ENCODE assay signal across 10 cellular contexts in the genomic region with DNA sequence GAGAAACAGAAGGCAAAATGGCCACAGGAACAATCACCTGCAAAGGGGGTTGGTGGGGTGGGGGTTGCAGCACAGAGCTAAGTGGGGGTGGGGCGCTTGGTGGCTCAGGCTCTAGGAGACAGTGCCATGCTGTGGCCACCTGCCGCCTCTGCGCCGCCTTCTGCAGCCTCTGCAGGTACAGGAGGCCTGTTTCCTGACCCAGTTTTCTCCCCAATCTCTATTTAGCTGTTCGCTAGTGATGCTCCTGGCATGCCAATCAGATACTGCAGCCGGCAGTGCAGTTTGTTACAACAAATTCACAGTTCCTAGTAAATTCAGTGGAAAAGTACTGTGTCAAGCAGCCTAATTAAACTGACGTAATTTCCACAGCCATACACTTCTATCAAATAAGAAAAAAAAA.
DNase-seq lines count a peak whose midpoint lies in the region; ATAC-seq, FAIRE-seq and TF ChIP-seq lines count a peak whose summit lies in the region.
"Had no signal": no experiment of that assay in that cellular context is flagged by ENCODE, and none has a peak within 500 bp of the region (broad histone marks: within the 10 kb centered on the region; RNA-seq: fewer than 3 reads in every experiment).

No MANE protein-coding gene starts in this region.

- BruUV-seq in GM12878 (replicated peaks; lab: Mats Ljungman, UMichigan): no TSS peak

- H3K27ac ChIP-seq in HUES48 (ENCODE audit: low read depth, low read length) (no peak overlapping the region), GM12878 (ENCODE audit: control insufficient read depth, insufficient read depth) (no peak overlapping the region), right lobe of liver (no peak overlapping the region), upper lobe of right lung (no peak overlapping the region)

- TF ChIP-seq EP300 in GM12878 (IDR thresholded peaks at IDR 0.05; ENCODE audit: borderline replicate concordance in 1 of 2, control insufficient read depth in 1 of 2, low read depth in 2 of 2, low read length in 2 of 2): no peak

- no peak for FAIRE-seq in D721Med (lab: Jason Lieb, UNC)
- FAIRE-seq in GM12878 (lab: Jason Lieb, UNC): no peak

- DNase-seq in D721Med (ENCODE audit: insufficient read length, low spot score): no peak
- no peak for DNase-seq in GM12878 (ENCODE audit: low read depth, low spot score)
- no peak for DNase-seq in right lobe of liver
- no peak for DNase-seq in upper lobe of right lung

- in situ Hi-C loops in GM12878 (cut with MboI): no loop called here

- H3K9me3 ChIP-seq in HUES48 (ENCODE audit: control insufficient read depth, insufficient read depth, low read length) (no peaks in the 10 kb centered on the region), GM12878 (replicated peaks; ENCODE audit: control insufficient read depth, insufficient read depth, low read length) (no peaks in the 10 kb centered on the region), right lobe of liver (no peaks in the 10 kb centered on the region), upper lobe of right lung (no peaks in the 10 kb centered on the region)

- SMC1A ChIA-PET in GM12878 (lab: Charles Lee; ENCODE audit: uncharacterized antibody, unreplicated experiment): interaction anchor here (1.5 to 2.0 kb wide), 3 partner anchors 9 to 175 kb away, joined by 3 to 8 read pairs (median 6); no protein-coding TSS in a partner anchor

- ATAC-seq in GM12878 (peak; percentile 60; the same call in 2 of the 3 replicates), right lobe of liver (peak in 3 of 4 donors; percentile 23 to 41 (median 32)), upper lobe of right lung (no peak), HG02642 (IDR thresholded peaks at IDR 0.05; ENCODE audit: poor library complexity, unreplicated experiment) (no peak), GM21526 (IDR thresholded peaks at IDR 0.05; ENCODE audit: low FRiP score, unreplicated experiment) (no peak), HG03025 (IDR thresholded peaks at IDR 0.05; ENCODE audit: low FRiP score, unreplicated experiment) (no peak)
- ATAC-seq: activated T-helper 17 cell treated with anti-CD3 and anti-CD28 coated beads, Interleukin-2, amount 50 U/mL, for 72 hours; natural killer cell treated with Interleukin-12 subunit alpha and Interleukin-12 subunit beta and Interleukin-15 and Interleukin-18, amount 100 ng/mL, for 72 hours had no signal

- H3K36me3 ChIP-seq in HUES48 (ENCODE audit: control insufficient read depth, insufficient read depth, low read length) (no peaks in the 10 kb centered on the region), GM12878 (ENCODE audit: control insufficient read depth in 2 of 2, insufficient read depth in 2 of 2, low read length in 1 of 2) (no peaks in the 10 kb centered on the region; a peak in 1 of 4 replicates), right lobe of liver (no peaks in the 10 kb centered on the region), upper lobe of right lung (no peaks in the 10 kb centered on the region)

- intact Hi-C loops in GM12878 (cut with micrococcal nuclease; ENCODE audit: unreplicated experiment): no loop called here
- intact Hi-C loops in right lobe of liver (cut with DNase I): no loop called here
- intact Hi-C loops in upper lobe of right lung (cut with DNase I): no loop called here

- H3K79me2 ChIP-seq in GM12878 (ENCODE audit: control insufficient read depth, insufficient read depth, low read length): no peaks in the 10 kb centered on the region

- RAD21 ChIA-PET in GM12878 (lab: Charles Lee; ENCODE audit: unreplicated experiment): interaction anchor here (0.6 to 1.0 kb wide), 2 partner anchors 13 to 176 kb away, joined by 3 read pairs; no protein-coding TSS in a partner anchor

- no peak overlapping the region for H2AFZ ChIP-seq in GM12878 (ENCODE audit: control insufficient read depth, low read depth, low read length)

- WGBS in GM12878 (ENCODE audit: insufficient coverage, insufficient replicate concordance, low lambda C conversion rate, missing lambda C conversion rate): 97% methylated on average over 7 of the region's 7 CpGs
- 84% methylated on average over 4 of the region's 7 CpGs for WGBS in right lobe of liver (ENCODE audit: insufficient coverage, low coverage, low lambda C conversion rate, missing lambda C conversion rate)

- H3K4me1 ChIP-seq in HUES48 (ENCODE audit: control insufficient read depth, insufficient read depth, low read length): peaks cover 11% of the 10 kb centered on the region
- peaks cover 5% of the 10 kb centered on the region; the same call in 1 of the 2 replicates for H3K4me1 ChIP-seq in GM12878 (ENCODE audit: control insufficient read depth, insufficient read depth, low read length)
- no peaks in the 10 kb centered on the region for H3K4me1 ChIP-seq in right lobe of liver
- H3K4me1 ChIP-seq in upper lobe of right lung: no peaks in the 10 kb centered on the region

- POLR2A ChIA-PET in GM12878 (lab: Charles Lee): interaction anchor here (0.7 kb wide), 1 partner anchor 119 kb away, joined by 6 read pairs; no protein-coding TSS in a partner anchor

- H3K9ac ChIP-seq in HUES48 (ENCODE audit: low read depth, low read length) (0 out of 2 replicates have a peak overlapping the region, but pooled peaks have one; percentile 34), GM12878 (ENCODE audit: control insufficient read depth, insufficient read depth, low read length) (no peak overlapping the region)

- CTCF ChIA-PET in GM12878 (lab: Yijun Ruan, JAX): interaction anchor here (0.8 to 1.8 kb wide), 4 partner anchors 12 to 175 kb away, joined by 3 to 12 read pairs (median 3); no protein-coding TSS in a partner anchor

- no peak overlapping the region for H3K4me2 ChIP-seq in GM12878 (ENCODE audit: control insufficient read depth, insufficient read depth)

- no peak for TF ChIP-seq POLR2A in GM12878 (IDR thresholded peaks at IDR 0.05; ENCODE audit: low read depth, low read length)
- TF ChIP-seq POLR2A in right lobe of liver (IDR thresholded peaks at IDR 0.05): no peak

- TF ChIP-seq RAD21 in GM12878 (IDR thresholded peaks at IDR 0.05; ENCODE audit: insufficient read depth, low read depth, low read length): 0 out of 2 replicates have a peak, but pooled peaks have one; percentile 2

- H3K4me3 ChIP-seq in HUES48 (ENCODE audit: low read depth, low read length): no peak overlapping the region
- no peak overlapping the region for H3K4me3 ChIP-seq in GM12878
- no peak overlapping the region for H3K4me3 ChIP-seq in right lobe of liver
- no peak overlapping the region for H3K4me3 ChIP-seq in upper lobe of right lung

- no peaks in the 10 kb centered on the region for H4K20me1 ChIP-seq in GM12878 (ENCODE audit: control insufficient read depth, insufficient read depth)

- H3K27me3 ChIP-seq in HUES48 (ENCODE audit: control insufficient read depth, insufficient read depth, low read length) (no peaks in the 10 kb centered on the region), GM12878 (replicated peaks in 1 of 2; ENCODE audit: control insufficient read depth in 2 of 2, insufficient read depth in 2 of 2, low read length in 1 of 2) (no peaks in the 10 kb centered on the region), right lobe of liver (no peaks in the 10 kb centered on the region), upper lobe of right lung (no peaks in the 10 kb centered on the region)

- TF ChIP-seq CTCF in D721Med (IDR thresholded peaks at IDR 0.05; ENCODE audit: insufficient read depth, missing control alignments) (peak; percentile 21), GM12878 (IDR thresholded peaks at IDR 0.05 in 2 of 3, conservative IDR thresholded peaks at IDR 0.05 in 1 of 3; ENCODE audit: control insufficient read depth in 2 of 3, extremely low read depth in 1 of 3, insufficient read depth in 1 of 3, low read depth in 3 of 3, low read length in 3 of 3) (0 out of 6 replicates have a peak, but pooled peaks of 1 of the 3 experiments have one; percentile 15), right lobe of liver (IDR thresholded peaks at IDR 0.05) (no peak), upper lobe of right lung (IDR thresholded peaks at IDR 0.05) (no peak)

TF ChIP-seq in GM12878, 131 proteins besides CTCF, POLR2A, EP300 and RAD21:
- TF ChIP-seq TCF3 (IDR thresholded peaks at IDR 0.05; ENCODE audit: borderline replicate concordance, insufficient read depth, low read depth, low read length) (no peak), MTA2 (IDR thresholded peaks at IDR 0.05; ENCODE audit: low read depth) (no peak), ZSCAN29 (IDR thresholded peaks at IDR 0.05) (no peak)
TF ChIP-seq in GM12878: peak in this region for 0.

Comparison
In these comparisons a context has a peak if more than half of its experiments do, and no peak if none do; other contexts are left out.
1. ATAC-seq: peak in GM12878 (single experiment) and right lobe of liver (3 of 4); none in upper lobe of right lung (single experiment), HG02642 (single experiment), GM21526 (single experiment) and HG03025 (single experiment).